ENCODE assay signal across 4 cellular contexts in genomic region chr12:1198854-1199253, GRCh38.
DNase-seq lines count a peak whose midpoint lies in the region; ATAC-seq, FAIRE-seq and TF ChIP-seq lines count a peak whose summit lies in the region.
"Not testable (repeated sequence)": the region's sequence is repeated elsewhere in the genome, so short reads cannot be mapped to it uniquely, and the experiment has no call there.

No MANE protein-coding gene starts in this region.

- H2AFZ ChIP-seq in keratinocyte (ENCODE audit: control insufficient read depth, low read length); trophoblast cell (ENCODE audit: insufficient read depth, low read length, poor library complexity): not testable (repeated sequence)

- peak overlapping the region; percentile 77 for H4K91ac ChIP-seq in trophoblast cell (ENCODE audit: low read depth, low read length)

- H3K18ac ChIP-seq in trophoblast cell (ENCODE audit: low read length), result peak overlapping the region; percentile 75

- H3K4me3 ChIP-seq in RWPE2 (ENCODE audit: severe bottlenecking); keratinocyte (ENCODE audit: control insufficient read depth in 2 of 3, extremely low read depth in 1 of 3, insufficient read depth in 2 of 3, low read depth in 1 of 3, low read length in 3 of 3); trophoblast cell (ENCODE audit: low read depth, low read length); testis: not testable (repeated sequence)

- not testable (repeated sequence) for H3K79me1 ChIP-seq in trophoblast cell (ENCODE audit: low read length)

- not testable (repeated sequence) for ATAC-seq in RWPE2 (ENCODE audit: low read depth)

- peak overlapping the region; percentile 70 for H3K14ac ChIP-seq in trophoblast cell (ENCODE audit: low read length)

- H3K27ac ChIP-seq in RWPE2 (ENCODE audit: poor library complexity, severe bottlenecking) (peak overlapping the region; percentile 92), keratinocyte (ENCODE audit: control insufficient read depth, insufficient read depth, low read length) (peak overlapping the region; percentile 63), testis (peak overlapping the region; percentile 77 to 90)
- H3K27ac ChIP-seq in trophoblast cell (ENCODE audit: low read depth, low read length), result not testable (repeated sequence)

- peak overlapping the region; percentile 91 for H2AK5ac ChIP-seq in trophoblast cell (ENCODE audit: low read length)

- H4K20me1 ChIP-seq in keratinocyte (ENCODE audit: control insufficient read depth, extremely low read depth, insufficient read depth, low read length), result not testable (repeated sequence)

- dilution Hi-C loops in keratinocyte (cut with MboI; ENCODE audit: extremely low pct_ligation_motif_present, low sequenced_read_pairs), result not testable (repeated sequence)

- H3K4ac ChIP-seq in trophoblast cell (ENCODE audit: low read depth, low read length), result not testable (repeated sequence)

- not testable (repeated sequence) for DNase-seq in RWPE2 (ENCODE audit: low spot score); keratinocyte (ENCODE audit: low read depth, low spot score); trophoblast cell; testis

- H3K9me1 ChIP-seq in keratinocyte (ENCODE audit: control insufficient read depth, extremely low read depth, insufficient read depth, low read length), result not testable (repeated sequence)

- H3K4me1 ChIP-seq in RWPE2 (ENCODE audit: insufficient read depth, poor library complexity, severe bottlenecking) (peaks cover 33% of the 10 kb centered on the region), keratinocyte (ENCODE audit: control insufficient read depth, extremely low read depth, insufficient read depth, low read length) (peaks cover 38% of the 10 kb centered on the region), testis (peaks cover 24% of the 10 kb centered on the region)
- H3K4me1 ChIP-seq in trophoblast cell (ENCODE audit: control insufficient read depth in 1 of 2, insufficient read depth in 2 of 2, low read length in 2 of 2), result not testable (repeated sequence)

- not testable (repeated sequence) for H4K12ac ChIP-seq in trophoblast cell (ENCODE audit: low read depth, low read length)

- intact Hi-C loops in testis (cut with DNase I; ENCODE audit: low total_unique reads), result not testable (repeated sequence)

- H2BK12ac ChIP-seq in trophoblast cell (ENCODE audit: low read length), result peak overlapping the region; percentile 96

- not testable (repeated sequence) for H3K4me2 ChIP-seq in keratinocyte (ENCODE audit: control insufficient read depth, extremely low read depth, insufficient read depth, low read depth, low read length); trophoblast cell (ENCODE audit: low read length)

- not testable (repeated sequence) for TF ChIP-seq CTCF in RWPE2 (IDR thresholded peaks at IDR 0.05; ENCODE audit: poor library complexity, severe bottlenecking); keratinocyte (optimal IDR thresholded peaks at IDR 0.05 in 1 of 3, IDR thresholded peaks at IDR 0.05 in 1 of 3, conservative IDR thresholded peaks at IDR 0.05 in 1 of 3; ENCODE audit: extremely low read depth in 1 of 3, insufficient read depth in 2 of 3, low read length in 3 of 3); testis (IDR thresholded peaks at IDR 0.05)

- not testable (repeated sequence) for H3K23ac ChIP-seq in trophoblast cell (ENCODE audit: low read length)

- H2BK120ac ChIP-seq in trophoblast cell (ENCODE audit: insufficient read depth, low read length, poor library complexity), result peak overlapping the region; percentile 86

- peak overlapping the region; percentile 84 for H2BK5ac ChIP-seq in trophoblast cell (ENCODE audit: low read depth, low read length, poor library complexity)

- H3K79me2 ChIP-seq in keratinocyte (ENCODE audit: control insufficient read depth, insufficient read depth, low read length); trophoblast cell (ENCODE audit: control insufficient read depth, insufficient read depth, low read length, poor library complexity): not testable (repeated sequence)

- H4K8ac ChIP-seq in trophoblast cell (ENCODE audit: low read depth, low read length), result peak overlapping the region; percentile 65

- not testable (repeated sequence) for H3K9ac ChIP-seq in keratinocyte (ENCODE audit: control insufficient read depth, extremely low read depth, insufficient read depth, low read length); trophoblast cell (ENCODE audit: low read length)

- TF ChIP-seq POLR2A in testis (IDR thresholded peaks at IDR 0.05), result not testable (repeated sequence)

- WGBS in trophoblast cell (ENCODE audit: extremely low coverage, insufficient coverage, insufficient read length), result no CpG with 5 or more reads among the region's 5 CpGs
- 76 to 82% methylated on average over 3 to 5 of the region's 5 CpGs for WGBS in testis, 2 donors

- H3K36me3 ChIP-seq in RWPE2 (ENCODE audit: low read depth), result peaks cover 15% of the 10 kb centered on the region
- H3K36me3 ChIP-seq in keratinocyte (ENCODE audit: control insufficient read depth in 2 of 2, extremely low read depth in 1 of 2, insufficient read depth in 2 of 2, low read length in 2 of 2); trophoblast cell (ENCODE audit: control insufficient read depth in 1 of 2, insufficient read depth in 2 of 2, low read length in 2 of 2); testis (ENCODE audit: low read depth, missing control alignments): not testable (repeated sequence)

- H3K9me3 ChIP-seq in RWPE2 (ENCODE audit: severe bottlenecking); keratinocyte (ENCODE audit: control insufficient read depth, low read depth, low read length); trophoblast cell (ENCODE audit: insufficient read depth, low read depth, low read length); testis: not testable (repeated sequence)

- H3K27me3 ChIP-seq in RWPE2 (ENCODE audit: insufficient read depth, poor library complexity, severe bottlenecking); keratinocyte (ENCODE audit: control insufficient read depth, extremely low read depth, insufficient read depth, low read length); trophoblast cell (ENCODE audit: insufficient read depth, low read length); testis: not testable (repeated sequence)

- FAIRE-seq in keratinocyte (lab: Jason Lieb, UNC), result not testable (repeated sequence)
